4 cellular contexts compared by ENCODE assay signal in genomic region chr1:35964277-35964676, GRCh38. TPM values are rescaled to one million over a fixed set of nuclear protein-coding genes. Genes with fewer than 3 reads are reported as not detected.
DNase-seq lines count a peak whose midpoint lies in the region; ATAC-seq, FAIRE-seq and TF ChIP-seq lines count a peak whose summit lies in the region.
"Not testable (repeated sequence)": the region's sequence is repeated elsewhere in the genome, so short reads cannot be mapped to it uniquely, and the experiment has no call there.

No MANE protein-coding gene starts in this region.

- not testable (repeated sequence) for TF ChIP-seq RAD21 in K562 (CRISPR knock-in tag; conservative IDR thresholded peaks at IDR 0.05 in 1 of 2, IDR thresholded peaks at IDR 0.05 in 1 of 2)

- FAIRE-seq in K562 (lab: Jason Lieb, UNC), result not testable (repeated sequence)

- not testable (repeated sequence) for H3K4me3 Mint-ChIP-seq in activated B cell treated with CpG ODN at 0.5 μM for 24 hours

- not testable (repeated sequence) for H3K9me3 Mint-ChIP-seq in activated B cell treated with CpG ODN at 0.5 μM for 24 hours

- H3K4me2 ChIP-seq in K562 (ENCODE audit: insufficient read depth, low read length), result not testable (repeated sequence)

- not testable (repeated sequence) for H3K9ac ChIP-seq in K562 (ENCODE audit: insufficient read depth in 1 of 2, low read depth in 2 of 2, low read length in 2 of 2)

- WGBS in K562 (ENCODE audit: insufficient coverage, low coverage, missing lambda C conversion rate), result 95% methylated on average over 1 of the region's 1 CpG

- TF ChIP-seq EP300 in K562 (IDR thresholded peaks at IDR 0.05; ENCODE audit: low read length), result not testable (repeated sequence)

- not testable (repeated sequence) for H2AFZ ChIP-seq in K562 (ENCODE audit: low read depth, low read length)

- H3K36me3 ChIP-seq in HEK293 (ENCODE audit: control insufficient read depth in 2 of 2, insufficient read depth in 1 of 2, low read length in 2 of 2) (peaks cover 0 to 13% of the 10 kb centered on the region in 2 experiments; a peak in 1 of 3 replicates), K562 (ENCODE audit: control insufficient read depth, insufficient read depth, low read length) (peaks cover 20% of the 10 kb centered on the region)

- peak overlapping the region; percentile 12 for H3K27ac Mint-ChIP-seq in activated B cell treated with CpG ODN at 0.5 μM for 24 hours

- H3K4me1 ChIP-seq in HEK293 (ENCODE audit: control insufficient read depth, insufficient read depth, low read length); K562 (replicated peaks in 1 of 2; ENCODE audit: control insufficient read depth in 2 of 2, insufficient read depth in 2 of 2, low read length in 2 of 2): not testable (repeated sequence)

- H3K4me1 Mint-ChIP-seq in activated B cell treated with CpG ODN at 0.5 μM for 24 hours, result not testable (repeated sequence)

- TF ChIP-seq CTCF in HEK293 (tag by site-specific recombination; IDR thresholded peaks at IDR 0.05); activated B cell treated with CpG ODN at 0.5 μM for 24 hours (IDR thresholded peaks at IDR 0.05); K562 (IDR thresholded peaks at IDR 0.05 in 2 of 3, conservative IDR thresholded peaks at IDR 0.05 in 1 of 3; ENCODE audit: insufficient read depth in 2 of 3, low read depth in 1 of 3, low read length in 3 of 3): not testable (repeated sequence)

- ATAC-seq in SK-N-SH treated with all-trans-retinoic acid at 6 μM for 48 hours; activated B cell treated with CpG ODN at 0.5 μM for 24 hours (ENCODE audit: low read depth); K562: not testable (repeated sequence)

- H3K27me3 ChIP-seq in K562 (ENCODE audit: control insufficient read depth in 2 of 2, insufficient read depth in 2 of 2, low read length in 2 of 2), result not testable (repeated sequence)

- H3K9me1 ChIP-seq in K562 (ENCODE audit: control insufficient read depth, insufficient read depth, low read length), result not testable (repeated sequence)

- H3K4me3 ChIP-seq in HEK293 (ENCODE audit: low read depth, low read length); K562: not testable (repeated sequence)

- H3K9me3 ChIP-seq in HEK293 (ENCODE audit: control insufficient read depth, insufficient read depth, low read depth, low read length); K562 (replicated peaks; ENCODE audit: control insufficient read depth, insufficient read depth, low read depth, low read length): not testable (repeated sequence)

- DNase-seq in activated B cell treated with CpG ODN at 0.5 μM for 24 hours; K562 (ENCODE audit: extremely low read depth in 1 of 4, low spot score in 3 of 4): not testable (repeated sequence)

- not testable (repeated sequence) for BruUV-seq in K562 (replicated peaks; lab: Mats Ljungman, UMichigan)

- CTCF ChIA-PET in HEK293 (lab: Yijun Ruan, JAX); activated B cell treated with CpG ODN at 0.5 μM for 24 hours (lab: Charles Lee); K562 (lab: Yijun Ruan, JAX; ENCODE audit: low intra/inter-chr PET ratio): not testable (repeated sequence)

- not testable (repeated sequence) for TF ChIP-seq POLR2A in K562 (conservative IDR thresholded peaks at IDR 0.05)

- H3K79me2 ChIP-seq in K562 (ENCODE audit: control insufficient read depth, insufficient read depth, low read length), result not testable (repeated sequence)

- H3K27me3 Mint-ChIP-seq in activated B cell treated with CpG ODN at 0.5 μM for 24 hours, result not testable (repeated sequence)

- POLR2A ChIA-PET in HEK293 (lab: Yijun Ruan, JAX); activated B cell treated with CpG ODN at 0.5 μM for 24 hours (lab: Charles Lee); K562 (lab: Yijun Ruan, JAX): not testable (repeated sequence)

- H4K20me1 ChIP-seq in K562 (replicated peaks; ENCODE audit: control insufficient read depth, insufficient read depth, low read length), result not testable (repeated sequence)

- in situ Hi-C loops in K562 (cut with MboI), result not testable (repeated sequence)

- intact Hi-C loops in activated B cell treated with CpG ODN at 0.5 μM for 24 hours (cut with micrococcal nuclease); K562 (cut with micrococcal nuclease): not testable (repeated sequence)

- H3K36me3 Mint-ChIP-seq in activated B cell treated with CpG ODN at 0.5 μM for 24 hours (ENCODE audit: low read depth), result peaks cover 30% of the 10 kb centered on the region

- not testable (repeated sequence) for H3K27ac ChIP-seq in HEK293 (ENCODE audit: extremely low read depth, low read depth, low read length); K562 (ENCODE audit: extremely low read depth, low read depth, low read length)

TF ChIP-seq in SK-N-SH treated with all-trans-retinoic acid at 6 μM for 48 hours, 23 proteins besides CTCF, POLR2A, EP300 and RAD21:
- peak; percentile 67 for TF ChIP-seq ZNF8 (CRISPR knock-in tag; IDR thresholded peaks at IDR 0.05)

TF ChIP-seq in K562, 482 proteins besides CTCF, POLR2A, EP300 and RAD21:
- TF ChIP-seq RBM25 (IDR thresholded peaks at IDR 0.05; ENCODE audit: low read depth, low read length, severe bottlenecking) (peak; percentile 31), ZNF146 (CRISPR knock-in tag; IDR thresholded peaks at IDR 0.05; ENCODE audit: unreplicated experiment) (peak; percentile 85), BCOR (IDR thresholded peaks at IDR 0.05) (peak; percentile 23; the same call in 1 of the 2 replicates)

RNA-seq across cellular contexts. Expression of gene AGO3, which starts 33.4 kb away (rescaled TPM):
- total RNA-seq in activated B cell treated with CpG ODN at 0.5 μM for 24 hours, result 30.7 and 37.2 TPM in 2 replicates
- 154 and 202 TPM in 2 replicates for total RNA-seq in K562 (2011; cell fraction: chromatin; rRNA removed; ENCODE audit: low replicate concordance)
- total RNA-seq in K562 (2011; cell fraction: nucleolus; rRNA removed), result 54.0 and 60.4 TPM in 2 replicates
- 64.7 and 73.4 TPM in 2 replicates for total RNA-seq in K562 (2011; cell fraction: nucleoplasm; rRNA removed)
- 19.2 and 21.8 TPM in 2 replicates for total RNA-seq in K562 (2014; rRNA removed)
- 31.2 and 36.0 TPM in 2 replicates for total RNA-seq in K562 (2014; rRNA removed; fragmentation: Illumina TruSeq; extraction: Trizol)
- 22.7 and 24.6 TPM in 2 replicates for total RNA-seq in K562 (2015; rRNA removed; fragmentation: Illumina TruSeq; extraction: Trizol)
- total RNA-seq in K562 (2021), result 26.3 and 31.1 TPM in 2 replicates
- 41.5 and 47.3 TPM in 2 replicates for polyA plus RNA-seq in K562 (2011; rRNA removed)
- 16.6 and 25.4 TPM in 2 replicates for polyA plus RNA-seq in K562 (2011; cell fraction: cytosol; rRNA removed)
- 59.9 and 63.6 TPM in 2 replicates for polyA plus RNA-seq in K562 (2011; cell fraction: nucleus; rRNA removed)
- 14.7 and 15.5 TPM in 2 replicates for polyA plus RNA-seq in K562 (2012)
- polyA plus RNA-seq in K562 (2014; fragmentation: Illumina TruSeq; extraction: Trizol), result 25.7 and 28.4 TPM in 2 replicates
- polyA plus RNA-seq in K562 (2014; fragmentation: Nextera tagmentation; extraction: Ambion mirVana), result 1 to 10 TPM; 4.5 to 4.6 TPM
- polyA plus RNA-seq in K562 (2014; rRNA removed), result 17.3 and 20.3 TPM in 2 replicates
- 106 and 124 TPM in 2 replicates for polyA minus RNA-seq in K562 (2011; rRNA and poly(A)+ RNA removed)
- 34.4 and 36.0 TPM in 2 replicates for polyA minus RNA-seq in K562 (2011; cell fraction: cytosol; rRNA and poly(A)+ RNA removed)
- 35.7 and 79.5 TPM in 2 replicates for polyA minus RNA-seq in K562 (2011; cell fraction: nucleus; rRNA and poly(A)+ RNA removed)
